Comparison of ENCODE assay signal across 6 cellular contexts in genomic region chr5:178757410-178757809, GRCh38.
"Had no signal": no experiment of that assay in that cellular context is flagged by ENCODE, and none has a peak within 500 bp of the region (broad histone marks: within the 10 kb centered on the region; RNA-seq: fewer than 3 reads in every experiment).

No MANE protein-coding gene starts in this region.

- DNase-seq: IMR-90, KBM-7, KG1 had no signal

- H3K27ac ChIP-seq: HL-60, KMS-11 had no signal

- H3K4me3 ChIP-seq: K562 had no signal
